ENCODE assay signal across 8 cellular contexts in genomic region chr10:121926669-121927360, GRCh38. TPM values are rescaled to one million over a fixed set of nuclear protein-coding genes. Genes with fewer than 3 reads are reported as not detected.
A peak's percentile ranks its signal among the peaks of the same experiment; 100 is the strongest.
DNase-seq lines count a peak whose midpoint lies in the region; ATAC-seq and TF ChIP-seq lines count a peak whose summit lies in the region.

No MANE protein-coding gene starts in this region.

- H3K4me2 ChIP-seq in BLaER1: peak overlapping the region; percentile 79

- peak overlapping the region; percentile 97 for H3K9ac ChIP-seq in BLaER1

- TF ChIP-seq EP300 in ovary (IDR thresholded peaks at IDR 0.05): no peak

- H3K27me3 ChIP-seq in BLaER1 (no peaks in the 10 kb centered on the region), WERI-Rb-1 (ENCODE audit: insufficient read depth, low read depth, severe bottlenecking) (no peaks in the 10 kb centered on the region), ovary (no peaks in the 10 kb centered on the region)

- DNase-seq in WERI-Rb-1: no peak
- DNase-seq in fibroblast of pulmonary artery (ENCODE audit: low read depth): no peak
- no peak for DNase-seq in ovary
- no peak for DNase-seq in SKM-1 (lab: John Stamatoyannopoulos, UW; ENCODE audit: unreplicated experiment)
- DNase-seq in activated CD4-positive, CD25-positive, alpha-beta regulatory T cell (lab: John Stamatoyannopoulos, UW): no peak

- peaks cover 13% of the 10 kb centered on the region for H3K36me3 ChIP-seq in BLaER1
- H3K36me3 ChIP-seq in WERI-Rb-1: peaks cover 6% of the 10 kb centered on the region
- no peaks in the 10 kb centered on the region for H3K36me3 ChIP-seq in ovary

- intact Hi-C loops in ovary (cut with DNase I): loop anchor here in 1 of 4 donors (5.0 kb wide), 1 partner anchor 185 kb away; no protein-coding TSS in a partner anchor

- H3K27ac ChIP-seq in BLaER1 (peak overlapping the region; percentile 96), WERI-Rb-1 (peak overlapping the region; percentile 99), ovary (peak overlapping the region; percentile 96 to 97)

- WGBS in ovary, 3 donors: 1% methylated on average over 20 of the region's 20 CpGs

- H3K4me1 ChIP-seq in BLaER1 (peaks cover 40% of the 10 kb centered on the region), ovary (ENCODE audit: insufficient read depth) (peaks cover 2% of the 10 kb centered on the region)

- TF ChIP-seq POLR2A in ovary (IDR thresholded peaks at IDR 0.05): no peak

- peak; percentile 2 for ATAC-seq in GM18861 (IDR thresholded peaks at IDR 0.05; ENCODE audit: unreplicated experiment)
- peak; percentile 10 for ATAC-seq in HG03432 (IDR thresholded peaks at IDR 0.05; ENCODE audit: unreplicated experiment)

- no peak for TF ChIP-seq CTCF in WERI-Rb-1 (IDR thresholded peaks at IDR 0.05; ENCODE audit: low read depth, low read length)
- no peak for TF ChIP-seq CTCF in fibroblast of pulmonary artery (IDR thresholded peaks at IDR 0.05; ENCODE audit: low read length, missing control alignments)
- TF ChIP-seq CTCF in ovary (IDR thresholded peaks at IDR 0.05): no peak

- H3K4me3 ChIP-seq in BLaER1 (peak overlapping the region; percentile 98), WERI-Rb-1 (ENCODE audit: low read depth, low read length) (peak overlapping the region; percentile 93), fibroblast of pulmonary artery (replicated peaks; ENCODE audit: low read depth, low read length) (peak overlapping the region; percentile 90), ovary (peak overlapping the region; percentile 90)

- H4K20me1 ChIP-seq in BLaER1: 0 out of 2 replicates have a peak, but pooled peaks cover 4% of the 10 kb centered on the region

- no peaks in the 10 kb centered on the region for H3K9me3 ChIP-seq in BLaER1
- H3K9me3 ChIP-seq in WERI-Rb-1 (ENCODE audit: severe bottlenecking): no peaks in the 10 kb centered on the region
- no peaks in the 10 kb centered on the region for H3K9me3 ChIP-seq in ovary

RNA-seq across cellular contexts. Expression of gene ATE1, which starts 1.0 kb away (rescaled TPM):
- 10 to 100 TPM; 19.0 to 36.6 (median 35.1) TPM for total RNA-seq in ovary
- 10 to 100 TPM in 1 of 2 donors, 1 to 10 TPM in 1; 8.9 to 16.0 TPM for polyA plus RNA-seq in ovary

RNA-seq across cellular contexts. Expression of gene NSMCE4A, which starts 48.2 kb away (rescaled TPM):
- total RNA-seq in ovary: 10 to 100 TPM; 34.1 to 71.4 (median 41.2) TPM
- 10 to 100 TPM; 45.4 to 47.2 TPM for polyA plus RNA-seq in ovary
